ENCODE assay signal across 28 cellular contexts in the genomic region with DNA sequence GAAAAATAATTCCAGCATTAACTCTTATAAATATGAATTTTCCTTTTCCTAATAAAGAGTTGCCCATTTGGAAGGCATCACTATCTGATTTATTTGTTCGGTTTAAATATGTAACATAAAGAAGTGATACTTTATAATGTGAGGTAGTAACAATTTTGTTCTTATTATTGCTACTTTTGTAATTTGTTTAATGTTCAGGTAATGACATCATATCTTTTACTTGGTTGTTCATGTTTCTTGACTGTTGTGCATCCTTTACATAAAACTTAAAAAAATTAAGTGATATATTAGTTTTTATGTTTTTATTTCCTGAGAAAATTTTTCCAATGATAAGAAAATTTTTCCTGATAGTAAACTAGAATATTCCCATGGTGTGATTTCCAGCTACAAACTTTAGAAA.
"Had no signal": no experiment of that assay in that cellular context is flagged by ENCODE, and none has a peak within 500 bp of the region (broad histone marks: within the 10 kb centered on the region; RNA-seq: fewer than 3 reads in every experiment).

No MANE protein-coding gene starts in this region.

- DNase-seq: hypothalamus; immature natural killer cell; left ventricle myocardium inferior; naive B cell; natural killer cell; nephron progenitor cell; ovary; posterior cingulate gyrus; retina; right cardiac atrium; sigmoid colon; small intestine; spleen; stimulated activated CD4-positive, alpha-beta T cell treated with anti-CD3 and anti-CD28 coated beads, Interleukin-1b, Interleukin-23, amount 100 ng/mL, for 48 hours; stimulated activated CD4-positive, alpha-beta T cell treated with anti-CD3 and anti-CD28 coated beads, Interleukin-2, amount 100 ng/mL, for 48 hours; stimulated activated CD4-positive, alpha-beta T cell treated with anti-CD3 and anti-CD28 coated beads, Interleukin-4, amount 100 ng/mL, for 4 hours; stimulated activated CD8-positive, alpha-beta memory T cell treated with anti-CD3 and anti-CD28 coated beads, Interleukin-4, amount 100 ng/mL, for 48 hours; stimulated activated naive CD8-positive, alpha-beta T cell treated with anti-CD3 and anti-CD28 coated beads, Interleukin-15, Interleukin-2, amounts not matched to agents 100 U/mL and 50 U/mL, for 24 hours; stomach; testis; thyroid gland; transverse colon; upper lobe of left lung had no signal

- H3K27me3 Mint-ChIP-seq: naive B cell; stimulated activated memory B cell treated with anti-CD40 and anti-IgM and Interleukin-4, amounts not matched to agents 10 μg/mL and 1 μg/mL and 100 μg/mL, for 72 hours had no signal

- H3K4me1 Mint-ChIP-seq: immature natural killer cell; naive B cell; natural killer cell; nephron progenitor cell; stimulated activated memory B cell treated with anti-CD40 and anti-IgM and Interleukin-4, amounts not matched to agents 10 μg/mL and 1 μg/mL and 100 μg/mL, for 72 hours had no signal

- H3K27me3 ChIP-seq: ovary, sigmoid colon, spleen, stomach, testis, thyroid gland, transverse colon, upper lobe of left lung, vagina had no signal

- H3K36me3 ChIP-seq: left ventricle myocardium inferior, ovary, prostate gland, sigmoid colon, spleen, stomach, thyroid gland, transverse colon, upper lobe of left lung, vagina had no signal

- H3K4me3 ChIP-seq: left ventricle myocardium inferior, lung, ovary, prostate gland, sigmoid colon, spleen, stomach, testis, thyroid gland, transverse colon, upper lobe of left lung, vagina had no signal

- H3K27ac Mint-ChIP-seq: immature natural killer cell; mesothelial cell of epicardium; naive B cell; natural killer cell; nephron progenitor cell; stimulated activated memory B cell treated with anti-CD40 and anti-IgM and Interleukin-4, amounts not matched to agents 10 μg/mL and 1 μg/mL and 100 μg/mL, for 72 hours had no signal

- H3K4me1 ChIP-seq: left ventricle myocardium inferior, prostate gland, sigmoid colon, spleen, stomach, testis, thyroid gland, transverse colon, upper lobe of left lung, vagina had no signal

- H3K27ac ChIP-seq: left ventricle myocardium inferior, ovary, prostate gland, sigmoid colon, spleen, stomach, testis, thyroid gland, transverse colon, upper lobe of left lung, vagina had no signal

- H3K9me3 ChIP-seq: ovary, prostate gland, sigmoid colon, stomach, testis, thyroid gland, transverse colon, upper lobe of left lung, vagina had no signal

- H3K4me3 Mint-ChIP-seq: immature natural killer cell; mesothelial cell of epicardium; naive B cell; natural killer cell; nephron progenitor cell; stimulated activated memory B cell treated with anti-CD40 and anti-IgM and Interleukin-4, amounts not matched to agents 10 μg/mL and 1 μg/mL and 100 μg/mL, for 72 hours had no signal

- H3K9me3 Mint-ChIP-seq: natural killer cell; stimulated activated memory B cell treated with anti-CD40 and anti-IgM and Interleukin-4, amounts not matched to agents 10 μg/mL and 1 μg/mL and 100 μg/mL, for 72 hours had no signal

- H3K36me3 Mint-ChIP-seq: immature natural killer cell; mesothelial cell of epicardium; naive B cell; natural killer cell; stimulated activated memory B cell treated with anti-CD40 and anti-IgM and Interleukin-4, amounts not matched to agents 10 μg/mL and 1 μg/mL and 100 μg/mL, for 72 hours had no signal

- ATAC-seq: natural killer cell; right cardiac atrium; stimulated activated memory B cell treated with anti-CD40 and anti-IgM and Interleukin-4, amounts not matched to agents 10 μg/mL and 1 μg/mL and 100 μg/mL, for 72 hours; stimulated activated naive CD8-positive, alpha-beta T cell treated with anti-CD3 and anti-CD28 coated beads, Interleukin-15, Interleukin-2, amounts not matched to agents 100 U/mL and 50 U/mL, for 24 hours had no signal
